9 cellular contexts compared by ENCODE assay signal in genomic region chr2:43018179-43019024, GRCh38.
DNase-seq lines count a peak whose midpoint lies in the region; ATAC-seq and TF ChIP-seq lines count a peak whose summit lies in the region.
"Had no signal": no experiment of that assay in that cellular context is flagged by ENCODE, and none has a peak within 500 bp of the region (broad histone marks: within the 10 kb centered on the region; RNA-seq: fewer than 3 reads in every experiment).

No MANE protein-coding gene starts in this region.

- H3K27me3 ChIP-seq in BLaER1 treated with 17β-estradiol and CSF1 and Interleukin-3, amounts not matched to agents 10 nM and 100 nM: no peaks in the 10 kb centered on the region; a peak in 1 of 22 replicates
- H3K27me3 ChIP-seq in ovary: no peaks in the 10 kb centered on the region

- peaks cover 25 to 36% (median 33%) of the 10 kb centered on the region in 11 experiments for H3K9me3 ChIP-seq in BLaER1 treated with 17β-estradiol and CSF1 and Interleukin-3, amounts not matched to agents 10 nM and 100 nM (replicated peaks in 1 of 11)
- no peaks in the 10 kb centered on the region for H3K9me3 ChIP-seq in ovary

- peak overlapping the region in 4 of 11 experiments; percentile 13 to 52 (median 28); a peak in 7 of 22 replicates for H3K27ac ChIP-seq in BLaER1 treated with 17β-estradiol and CSF1 and Interleukin-3, amounts not matched to agents 10 nM and 100 nM
- peak overlapping the region; percentile 31 to 86 for H3K27ac ChIP-seq in ovary

- peaks cover 3% of the 10 kb centered on the region for H3K9me3 Mint-ChIP-seq in activated CD8-positive, alpha-beta memory T cell treated with anti-CD3 and anti-CD28 coated beads, Interleukin-2, amount 10 ng/mL, durations not matched to agents 7 days and 5 days (ENCODE audit: low read depth)

- H3K9ac ChIP-seq in BLaER1 treated with 17β-estradiol and CSF1 and Interleukin-3, amounts not matched to agents 10 nM and 100 nM: peak overlapping the region in 1 of 11 experiments; percentile 8; a peak in 2 of 22 replicates

- H3K4me2 ChIP-seq in BLaER1 treated with 17β-estradiol and CSF1 and Interleukin-3, amounts not matched to agents 10 nM and 100 nM: peak overlapping the region in 6 of 11 experiments; percentile 18 to 70 (median 65); a peak in 12 of 22 replicates

- H3K4me3 Mint-ChIP-seq in activated CD8-positive, alpha-beta memory T cell treated with anti-CD3 and anti-CD28 coated beads, Interleukin-2, amount 10 ng/mL, durations not matched to agents 7 days and 5 days: no peak overlapping the region

- H3K27me3 Mint-ChIP-seq in activated CD8-positive, alpha-beta memory T cell treated with anti-CD3 and anti-CD28 coated beads, Interleukin-2, amount 10 ng/mL, durations not matched to agents 7 days and 5 days: no peaks in the 10 kb centered on the region

- H4K20me1 ChIP-seq in BLaER1 treated with 17β-estradiol and CSF1 and Interleukin-3, amounts not matched to agents 10 nM and 100 nM: no peaks in the 10 kb centered on the region

- ATAC-seq in HG02981 (IDR thresholded peaks at IDR 0.05; ENCODE audit: unreplicated experiment) (no peak), HG02678 (IDR thresholded peaks at IDR 0.05; ENCODE audit: unreplicated experiment) (no peak)
- ATAC-seq in activated CD8-positive, alpha-beta memory T cell treated with anti-CD3 and anti-CD28 coated beads, Interleukin-2, amount 10 ng/mL, durations not matched to agents 7 days and 5 days: no peak

- H3K4me3 ChIP-seq in BLaER1 treated with 17β-estradiol and CSF1 and Interleukin-3, amounts not matched to agents 10 nM and 100 nM: no peak overlapping the region
- H3K4me3 ChIP-seq in ovary: no peak overlapping the region

- H3K36me3 Mint-ChIP-seq in activated CD8-positive, alpha-beta memory T cell treated with anti-CD3 and anti-CD28 coated beads, Interleukin-2, amount 10 ng/mL, durations not matched to agents 7 days and 5 days: no peaks in the 10 kb centered on the region

- no peaks in the 10 kb centered on the region for H3K4me1 Mint-ChIP-seq in activated CD8-positive, alpha-beta memory T cell treated with anti-CD3 and anti-CD28 coated beads, Interleukin-2, amount 10 ng/mL, durations not matched to agents 7 days and 5 days

- H3K4me1 ChIP-seq in BLaER1 treated with 17β-estradiol and CSF1 and Interleukin-3, amounts not matched to agents 10 nM and 100 nM: peaks cover 0 to 30% (median 16%) of the 10 kb centered on the region in 10 experiments; a peak in 12 of 20 replicates
- H3K4me1 ChIP-seq in ovary (ENCODE audit: insufficient read depth): peaks cover 7% of the 10 kb centered on the region

- H3K36me3 ChIP-seq in BLaER1 treated with 17β-estradiol and CSF1 and Interleukin-3, amounts not matched to agents 10 nM and 100 nM: peaks cover 0 to 7% (median 0%) of the 10 kb centered on the region in 11 experiments; a peak in 2 of 22 replicates
- H3K36me3 ChIP-seq in ovary: no peaks in the 10 kb centered on the region

- H3K27ac Mint-ChIP-seq in activated CD8-positive, alpha-beta memory T cell treated with anti-CD3 and anti-CD28 coated beads, Interleukin-2, amount 10 ng/mL, durations not matched to agents 7 days and 5 days: no peak overlapping the region

- peak; percentile 84 for TF ChIP-seq EP300 in ovary (IDR thresholded peaks at IDR 0.05)

- TF ChIP-seq CTCF in ovary (IDR thresholded peaks at IDR 0.05): peak in 1 of 3 donors; percentile 6

- WGBS in ovary, 3 donors: 41 to 46% (median 42%) methylated on average over 11 of the region's 11 CpGs

- intact Hi-C loops in ovary (cut with DNase I): loop anchor here in 2 of 4 donors (5.0 kb wide), 2 partner anchors 41 to 209 kb away; partner anchors contain the start of gene ZFP36L2 (in 1 of the 2)

- CTCF ChIA-PET in activated CD8-positive, alpha-beta memory T cell treated with anti-CD3 and anti-CD28 coated beads, Interleukin-2, amount 10 ng/mL, durations not matched to agents 7 days and 5 days (lab: Charles Lee): no interaction called here

- peak; percentile 19 for DNase-seq in SK-N-DZ (ENCODE audit: low spot score)
- DNase-seq in glomerular visceral epithelial cell (ENCODE audit: extremely low spot score): peak; percentile 12
- DNase-seq in ovary: peak; percentile 92 to 98 (median 94)
- DNase-seq in NCI-H1436 treated with DMSO at 0.1 percent for 48 hours (lab: John Stamatoyannopoulos, UW): no peak
- DNase-seq in activated CD8-positive, alpha-beta memory T cell treated with anti-CD3 and anti-CD28 coated beads, Interleukin-2, amount 10 ng/mL, durations not matched to agents 7 days and 5 days: no peak
- DNase-seq: NCI-H1105 treated with DMSO at 0.1 percent for 48 hours had no signal

- peak; percentile 85 for TF ChIP-seq POLR2A in ovary (IDR thresholded peaks at IDR 0.05)

Comparison
In these comparisons a context has a peak if more than half of its experiments do, and no peak if none do; other contexts are left out.
1. DNase-seq: peak in SK-N-DZ (single experiment), glomerular visceral epithelial cell (single experiment) and ovary (5 of 5); none in NCI-H1436 treated with DMSO at 0.1 percent for 48 hours (single experiment) and activated CD8-positive, alpha-beta memory T cell treated with anti-CD3 and anti-CD28 coated beads, Interleukin-2, amount 10 ng/mL, durations not matched to agents 7 days and 5 days (single experiment).